In genomic region chr10:60718891-60719290, GRCh38 we compare ENCODE assay signal across 19 cellular contexts. TPM values are rescaled to one million over a fixed set of nuclear protein-coding genes. Genes with fewer than 3 reads are reported as not detected.
DNase-seq lines count a peak whose midpoint lies in the region; ATAC-seq and TF ChIP-seq lines count a peak whose summit lies in the region.
"Had no signal": no experiment of that assay in that cellular context is flagged by ENCODE, and none has a peak within 500 bp of the region (broad histone marks: within the 10 kb centered on the region; RNA-seq: fewer than 3 reads in every experiment).

No MANE protein-coding gene starts in this region.

- H3K36me3 ChIP-seq in vagina: no peaks in the 10 kb centered on the region
- H3K36me3 ChIP-seq: cardiac muscle cell, thyroid gland had no signal

- no peak for TF ChIP-seq POLR2A in vagina (IDR thresholded peaks at IDR 0.05)

- intact Hi-C loops in vagina (cut with DNase I): no loop called here

- DNase-seq in astrocyte of the cerebellum (ENCODE audit: low read depth) (peak; percentile 4), foreskin fibroblast (peak; percentile 7 to 30), vagina (ENCODE audit: extremely low spot score in 2 of 2) (no peak), NCI-H1105 (lab: John Stamatoyannopoulos, UW) (no peak)
- DNase-seq in activated CD4-positive, alpha-beta T cell treated with anti-CD3 and anti-CD28 coated beads for 48 hours: no peak
- DNase-seq: activated CD4-positive, alpha-beta T cell treated with anti-CD3 and anti-CD28 coated beads for 1 hour; activated naive CD8-positive, alpha-beta T cell treated with anti-CD3 and anti-CD28 coated beads, Interleukin-2, amount 10 ng/mL, durations not matched to agents 7 days and 5 days; dorsolateral prefrontal cortex; GDM1; NCI-H2029; NCI-H510A; occipital lobe; stimulated activated naive CD4-positive, alpha-beta T cell; thyroid gland had no signal

- in situ Hi-C loops in astrocyte of the cerebellum (cut with HindIII; ENCODE audit: low sequenced_read_pairs): no loop called here

- no peak for ATAC-seq in GM18511 (IDR thresholded peaks at IDR 0.05; ENCODE audit: unreplicated experiment)
- ATAC-seq: HCT116 had no signal

- TF ChIP-seq RAD21 in Ishikawa (IDR thresholded peaks at IDR 0.05; ENCODE audit: low read depth): no peak

- TF ChIP-seq EP300 in Ishikawa (IDR thresholded peaks at IDR 0.05; ENCODE audit: borderline replicate concordance): no peak

- no peaks in the 10 kb centered on the region for H3K27me3 ChIP-seq in vagina
- H3K27me3 ChIP-seq: cardiac muscle cell, dorsolateral prefrontal cortex, thyroid gland had no signal

- H3K27ac ChIP-seq in vagina: peak overlapping the region; percentile 31
- H3K27ac ChIP-seq: C4-2B, cardiac muscle cell, dorsolateral prefrontal cortex had no signal

- TF ChIP-seq CTCF in astrocyte of the cerebellum (IDR thresholded peaks at IDR 0.05; ENCODE audit: low read depth, low read length, missing control alignments): no peak
- no peak for TF ChIP-seq CTCF in foreskin fibroblast (IDR thresholded peaks at IDR 0.05; ENCODE audit: low read depth, low read length)
- no peak for TF ChIP-seq CTCF in vagina (IDR thresholded peaks at IDR 0.05)

- H3K4me3 ChIP-seq in astrocyte of the cerebellum (ENCODE audit: low read depth, low read length): no peak overlapping the region
- no peak overlapping the region for H3K4me3 ChIP-seq in foreskin fibroblast (ENCODE audit: low read depth in 1 of 2, low read length in 2 of 2)
- no peak overlapping the region for H3K4me3 ChIP-seq in vagina
- H3K4me3 ChIP-seq: cardiac muscle cell, dorsolateral prefrontal cortex, thyroid gland had no signal

- H3K4me1 ChIP-seq in vagina: no peaks in the 10 kb centered on the region

- H3K9me3 ChIP-seq in vagina: no peaks in the 10 kb centered on the region
- H3K9me3 ChIP-seq: thyroid gland had no signal

TF ChIP-seq in Ishikawa, 13 proteins besides CTCF, POLR2A, EP300 and RAD21:
- TF ChIP-seq MAX (IDR thresholded peaks at IDR 0.05) (no peak), CEBPB (IDR thresholded peaks at IDR 0.05) (peak; percentile 47; the same call in 1 of the 2 replicates)

RNA-seq across cellular contexts. Expression of gene CDK1, which starts 59.4 kb away (rescaled TPM):
- total RNA-seq in vagina: 10.8 TPM

Comparison
In these comparisons a context has a peak if more than half of its experiments do, and no peak if none do; other contexts are left out.
1. DNase-seq: peak in astrocyte of the cerebellum (single experiment) and foreskin fibroblast (2 of 2); none in vagina (0 of 2), activated CD4-positive, alpha-beta T cell treated with anti-CD3 and anti-CD28 coated beads for 48 hours (single experiment) and NCI-H1105 (single experiment).